2 cellular contexts compared by ENCODE assay signal in the genomic region with DNA sequence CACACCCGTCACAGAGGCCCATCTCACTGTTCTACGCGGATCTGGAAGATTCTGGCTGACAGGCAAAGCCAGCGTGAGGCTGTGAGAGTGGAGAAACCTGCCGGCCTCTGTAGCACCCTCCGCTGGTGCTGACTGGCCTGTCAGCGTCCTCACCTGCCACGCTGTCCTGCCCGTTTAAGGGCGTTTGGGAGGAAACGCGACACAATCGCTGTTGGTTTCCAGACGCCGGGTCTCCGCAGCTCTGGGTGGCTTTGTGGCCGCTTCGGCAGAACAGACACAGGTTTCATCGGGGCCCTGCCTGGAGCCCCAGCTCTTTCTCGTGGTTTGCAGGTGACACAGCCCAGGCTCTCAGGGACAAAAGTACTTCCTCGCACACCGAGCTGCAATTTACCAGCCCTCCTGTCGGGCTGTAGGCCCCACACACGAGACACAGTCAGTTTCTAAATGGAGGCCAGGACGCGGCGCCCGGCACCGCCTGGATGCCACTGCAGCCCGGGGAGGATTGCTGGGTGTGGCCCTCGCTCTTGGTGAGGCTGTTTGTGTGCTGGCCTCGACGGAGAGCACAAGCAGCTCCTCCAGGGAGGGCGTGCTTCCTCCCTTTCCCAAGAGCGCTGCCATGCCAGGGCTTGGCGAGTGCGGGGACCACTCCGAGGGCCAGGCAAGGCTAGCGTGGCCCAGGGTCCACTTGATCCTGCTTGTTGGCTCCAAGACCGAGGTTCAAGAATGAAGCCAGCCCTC.
TF ChIP-seq lines count a peak whose summit lies in the region.

No MANE protein-coding gene starts in this region.

TF ChIP-seq in HepG2, 621 proteins besides CTCF, POLR2A, EP300 and RAD21:
- TF ChIP-seq RBM22 (optimal IDR thresholded peaks at IDR 0.05; ENCODE audit: low read length), result no peak

TF ChIP-seq in K562, 482 proteins besides CTCF, POLR2A, EP300 and RAD21:
- TF ChIP-seq, protein P1, sequence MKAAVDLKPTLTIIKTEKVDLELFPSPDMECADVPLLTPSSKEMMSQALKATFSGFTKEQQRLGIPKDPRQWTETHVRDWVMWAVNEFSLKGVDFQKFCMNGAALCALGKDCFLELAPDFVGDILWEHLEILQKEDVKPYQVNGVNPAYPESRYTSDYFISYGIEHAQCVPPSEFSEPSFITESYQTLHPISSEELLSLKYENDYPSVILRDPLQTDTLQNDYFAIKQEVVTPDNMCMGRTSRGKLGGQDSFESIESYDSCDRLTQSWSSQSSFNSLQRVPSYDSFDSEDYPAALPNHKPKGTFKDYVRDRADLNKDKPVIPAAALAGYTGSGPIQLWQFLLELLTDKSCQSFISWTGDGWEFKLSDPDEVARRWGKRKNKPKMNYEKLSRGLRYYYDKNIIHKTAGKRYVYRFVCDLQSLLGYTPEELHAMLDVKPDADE (conservative IDR thresholded peaks at IDR 0.05; ENCODE audit: control insufficient read depth, low read depth, low read length), result no peak
- no peak for TF ChIP-seq ZNF79 (CRISPR knock-in tag; IDR thresholded peaks at IDR 0.05; ENCODE audit: low read depth)
- TF ChIP-seq POU5F1 (IDR thresholded peaks at IDR 0.05; ENCODE audit: borderline replicate concordance, low read depth, low read length, partially characterized antibody), result no peak
- no peak for TF ChIP-seq ZNF197 (CRISPR knock-in tag; IDR thresholded peaks at IDR 0.05; ENCODE audit: low read depth)
- TF ChIP-seq HLTF (IDR thresholded peaks at IDR 0.05), result no peak
- TF ChIP-seq, protein P2, sequence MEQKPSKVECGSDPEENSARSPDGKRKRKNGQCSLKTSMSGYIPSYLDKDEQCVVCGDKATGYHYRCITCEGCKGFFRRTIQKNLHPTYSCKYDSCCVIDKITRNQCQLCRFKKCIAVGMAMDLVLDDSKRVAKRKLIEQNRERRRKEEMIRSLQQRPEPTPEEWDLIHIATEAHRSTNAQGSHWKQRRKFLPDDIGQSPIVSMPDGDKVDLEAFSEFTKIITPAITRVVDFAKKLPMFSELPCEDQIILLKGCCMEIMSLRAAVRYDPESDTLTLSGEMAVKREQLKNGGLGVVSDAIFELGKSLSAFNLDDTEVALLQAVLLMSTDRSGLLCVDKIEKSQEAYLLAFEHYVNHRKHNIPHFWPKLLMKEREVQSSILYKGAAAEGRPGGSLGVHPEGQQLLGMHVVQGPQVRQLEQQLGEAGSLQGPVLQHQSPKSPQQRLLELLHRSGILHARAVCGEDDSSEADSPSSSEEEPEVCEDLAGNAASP (IDR thresholded peaks at IDR 0.05), result no peak
- no peak for TF ChIP-seq POLR3G (IDR thresholded peaks at IDR 0.05; ENCODE audit: extremely low read depth, insufficient read length, insufficient replicate concordance)
- TF ChIP-seq ZNF174 (CRISPR knock-in tag; IDR thresholded peaks at IDR 0.05), result no peak
- no peak for TF ChIP-seq ZNF146 (CRISPR knock-in tag; IDR thresholded peaks at IDR 0.05; ENCODE audit: unreplicated experiment)
- no peak for TF ChIP-seq MTA3 (IDR thresholded peaks at IDR 0.05; ENCODE audit: borderline replicate concordance)
- no peak for TF ChIP-seq ZNF134 (CRISPR knock-in tag; conservative IDR thresholded peaks at IDR 0.05)
TF ChIP-seq in K562: peak in this region for 0.
